ENCODE assay signal across 8 cellular contexts in genomic region chr1:205630241-205630640, GRCh38. TPM values are rescaled to one million over a fixed set of nuclear protein-coding genes. Genes with fewer than 3 reads are reported as not detected.
DNase-seq lines count a peak whose midpoint lies in the region; ATAC-seq and TF ChIP-seq lines count a peak whose summit lies in the region.

No MANE protein-coding gene starts in this region.

- peak overlapping the region; percentile 69 to 82 for H3K4me3 ChIP-seq in right atrium auricular region
- H3K4me3 ChIP-seq in liver (ENCODE audit: low read depth in 1 of 3, low read length in 3 of 3): peak overlapping the region; percentile 85 to 92 (median 91)

- H3K27me3 ChIP-seq in right atrium auricular region: no peaks in the 10 kb centered on the region
- no peaks in the 10 kb centered on the region for H3K27me3 ChIP-seq in liver (ENCODE audit: control insufficient read depth in 4 of 4, insufficient read depth in 4 of 4, low read length in 3 of 4)

- H3K4me1 ChIP-seq in right atrium auricular region (peaks cover 0 to 25% of the 10 kb centered on the region in 2 donors), liver (ENCODE audit: control insufficient read depth in 4 of 4, insufficient read depth in 4 of 4, low read length in 3 of 4) (peaks cover 2 to 24% (median 18%) of the 10 kb centered on the region in 4 donors)

- no peak for TF ChIP-seq RAD21 in liver (IDR thresholded peaks at IDR 0.05)

- whole genome bisulfite sequencing in liver: 5% methylated on average over 3 of the region's 3 CpGs

- peak overlapping the region; percentile 86 to 89 for H3K9ac ChIP-seq in liver (ENCODE audit: low read depth in 1 of 2, low read length in 2 of 2)

- ATAC-seq in left ventricle myocardium superior: no peak
- ATAC-seq in GM21528 (IDR thresholded peaks at IDR 0.05; ENCODE audit: low FRiP score, unreplicated experiment): no peak

- H3K36me3 ChIP-seq in right atrium auricular region (no peaks in the 10 kb centered on the region), liver (ENCODE audit: control insufficient read depth in 4 of 4, insufficient read depth in 3 of 4, low read depth in 1 of 4, low read length in 3 of 4) (no peaks in the 10 kb centered on the region)

- intact Hi-C loops in left ventricle myocardium superior (cut with micrococcal nuclease): no loop called here

- H3K9me3 ChIP-seq in right atrium auricular region: no peaks in the 10 kb centered on the region
- H3K9me3 ChIP-seq in liver (ENCODE audit: control insufficient read depth in 4 of 4, low read length in 3 of 4): no peaks in the 10 kb centered on the region

- DNase-seq in right atrium auricular region (ENCODE audit: low spot score): no peak
- no peak for DNase-seq in left ventricle myocardium superior
- DNase-seq in astrocyte of the hippocampus (ENCODE audit: low read depth, low spot score): peak; percentile 47
- no peak for DNase-seq in NCI-H526 treated with DMSO at 0.1 percent for 48 hours (lab: John Stamatoyannopoulos, UW)
- no peak for DNase-seq in stimulated activated CD4-positive, alpha-beta T cell treated with anti-CD3 and anti-CD28 coated beads, Interleukin-4, amount 100 ng/mL, for 1 hour
- DNase-seq in SHP77 (lab: John Stamatoyannopoulos, UW): no peak

- H3K27ac ChIP-seq in right atrium auricular region: peak overlapping the region in 1 of 2 donors; percentile 91
- peak overlapping the region; percentile 94 to 99 for H3K27ac ChIP-seq in liver (ENCODE audit: low read depth in 1 of 2, low read length in 2 of 2)

- TF ChIP-seq CTCF in right atrium auricular region (IDR thresholded peaks at IDR 0.05) (no peak), liver (IDR thresholded peaks at IDR 0.05; ENCODE audit: low read depth, low read length, missing input control) (no peak)

TF ChIP-seq in liver, 16 proteins besides CTCF, POLR2A, EP300 and RAD21:
- TF ChIP-seq EGR1 (IDR thresholded peaks at IDR 0.05; ENCODE audit: low read depth in 2 of 2) (no peak), JUND (IDR thresholded peaks at IDR 0.05) (no peak), RXRA (IDR thresholded peaks at IDR 0.05) (no peak), TAF1 (conservative IDR thresholded peaks at IDR 0.05) (no peak), NR2F2 (IDR thresholded peaks at IDR 0.05) (no peak), HNF4A (conservative IDR thresholded peaks at IDR 0.05) (no peak), MAX (IDR thresholded peaks at IDR 0.05) (no peak), YY1 (IDR thresholded peaks at IDR 0.05) (no peak), ZBTB33 (IDR thresholded peaks at IDR 0.05) (no peak), SP1 (IDR thresholded peaks at IDR 0.05) (no peak), REST (IDR thresholded peaks at IDR 0.05) (no peak), HNF4G (IDR thresholded peaks at IDR 0.05) (no peak), FOXA1 (IDR thresholded peaks at IDR 0.05) (no peak), GABPA (IDR thresholded peaks at IDR 0.05 in 1 of 2, conservative IDR thresholded peaks at IDR 0.05 in 1 of 2) (no peak), FOXA2 (IDR thresholded peaks at IDR 0.05) (no peak), ATF3 (IDR thresholded peaks at IDR 0.05) (no peak)
TF ChIP-seq in liver: peak in this region for 0.

RNA-seq across cellular contexts. Expression of gene ELK4, which starts 1.6 kb away (rescaled TPM):
- total RNA-seq in right atrium auricular region (10 to 100 TPM; 18.8 to 19.1 TPM), left ventricle myocardium superior (40.5 TPM), liver (10 to 100 TPM in 1 of 2 donors, 1 to 10 TPM in 1; 9.2 to 20.2 TPM)
- polyA plus RNA-seq in liver: 1 to 10 TPM; 3.5 to 4.7 TPM

RNA-seq across cellular contexts. Expression of gene SLC45A3, which starts 50.1 kb away (rescaled TPM):
- 1 to 10 TPM; 2.6 to 2.7 TPM for total RNA-seq in right atrium auricular region
- 6.6 TPM for total RNA-seq in left ventricle myocardium superior
- total RNA-seq in liver: 1 to 10 TPM; 5.9 to 9.9 TPM
- polyA plus RNA-seq in liver: 1 to 10 TPM; 5.3 to 5.6 TPM
